ENCODE assay signal across 10 cellular contexts in the genomic region with DNA sequence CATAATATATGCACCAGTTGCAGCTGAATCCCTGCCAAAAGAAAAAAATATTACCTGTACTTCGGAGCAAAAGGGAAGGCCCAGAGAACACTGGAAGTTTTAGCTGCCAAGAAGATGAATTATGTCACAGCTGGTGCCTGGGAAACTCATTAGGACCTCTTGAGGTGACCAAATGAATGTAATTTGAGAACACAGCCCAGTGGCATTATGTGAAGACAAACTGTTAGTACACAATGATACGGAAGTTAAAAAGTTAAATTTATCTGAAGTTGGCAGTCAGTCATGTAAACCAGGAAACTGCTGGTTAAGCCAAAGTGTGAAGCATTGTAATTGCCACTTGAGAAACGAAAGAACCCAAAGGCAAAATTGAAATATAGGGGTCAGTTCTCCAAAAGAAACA.
DNase-seq lines count a peak whose midpoint lies in the region; ATAC-seq and TF ChIP-seq lines count a peak whose summit lies in the region.
"Had no signal": no experiment of that assay in that cellular context is flagged by ENCODE, and none has a peak within 500 bp of the region (broad histone marks: within the 10 kb centered on the region; RNA-seq: fewer than 3 reads in every experiment).

No MANE protein-coding gene starts in this region.

- H3K27me3 ChIP-seq in psoas muscle (ENCODE audit: insufficient read depth in 3 of 3, low read length in 2 of 3) = no peaks in the 10 kb centered on the region
- H3K27me3 ChIP-seq in GM23248 (replicated peaks; ENCODE audit: insufficient read depth) = no peaks in the 10 kb centered on the region

- no peaks in the 10 kb centered on the region for H3K79me2 ChIP-seq in GM23248 (ENCODE audit: insufficient read depth)

- H3K4me3 ChIP-seq in psoas muscle = no peak overlapping the region
- no peak overlapping the region for H3K4me3 ChIP-seq in GM23248

- H3F3A ChIP-seq in GM23248 (ENCODE audit: insufficient read depth) = no peaks in the 10 kb centered on the region

- H3K9me2 ChIP-seq in GM23248 (ENCODE audit: insufficient read depth) = no peaks in the 10 kb centered on the region

- no peaks in the 10 kb centered on the region for H4K20me1 ChIP-seq in GM23248 (ENCODE audit: insufficient read depth)

- TF ChIP-seq CTCF in psoas muscle (IDR thresholded peaks at IDR 0.05) = no peak

- peaks cover 13% of the 10 kb centered on the region for H3K4me1 ChIP-seq in psoas muscle
- H3K4me1 ChIP-seq in GM23248 (ENCODE audit: insufficient read depth) = no peaks in the 10 kb centered on the region

- H3K27ac ChIP-seq in psoas muscle (no peak overlapping the region), GM23248 (no peak overlapping the region)

- in situ Hi-C loops in KBM-7 (cut with MboI; ENCODE audit: low pct_unique_long_range_greater_than_20kb, low sequenced_read_pairs) = no loop called here
- in situ Hi-C loops in GM23248 (cut with MboI) = no loop called here

- H3K9ac ChIP-seq in GM23248 = no peak overlapping the region

- no peak overlapping the region for H3K4me2 ChIP-seq in GM23248 (ENCODE audit: unreplicated experiment)

- intact Hi-C loops in psoas muscle (cut with DNase I) = no loop called here

- WGBS in psoas muscle, 3 donors = 5 to 14% (median 9%) methylated on average over 3 of the region's 3 CpGs
- 93 to 98% methylated on average over 3 of the region's 3 CpGs for WGBS in GM23248 (ENCODE audit: low coverage in 1 of 2, low lambda C conversion rate in 2 of 2, missing lambda C conversion rate in 2 of 2), 2 experiments

- ATAC-seq in esophagus mucosa = peak; percentile 38
- ATAC-seq in psoas muscle = peak in 3 of 4 donors; percentile 48 to 64 (median 49)
- no peak for ATAC-seq in GM18517 (IDR thresholded peaks at IDR 0.05; ENCODE audit: unreplicated experiment)
- ATAC-seq: Panc1 had no signal

- DNase-seq in KBM-7 (peak; percentile 15), NCI-H510A treated with DMSO at 0.1 percent for 48 hours (lab: John Stamatoyannopoulos, UW) (peak; percentile 95), psoas muscle (no peak), GM23248 (no peak), globus pallidus (ENCODE audit: low spot score) (no peak), NCI-H82 (lab: John Stamatoyannopoulos, UW) (no peak)
- DNase-seq: caudate nucleus had no signal

- H3K9me3 ChIP-seq in psoas muscle (no peaks in the 10 kb centered on the region), GM23248 (ENCODE audit: low read depth) (no peaks in the 10 kb centered on the region)

- H3K36me3 ChIP-seq in psoas muscle (ENCODE audit: insufficient read depth in 1 of 2, low read depth in 1 of 2) = no peaks in the 10 kb centered on the region
- H3K36me3 ChIP-seq in GM23248 (ENCODE audit: low read depth) = no peaks in the 10 kb centered on the region

- no peak overlapping the region for H2AFZ ChIP-seq in GM23248

Comparison
In these comparisons a context has a peak if more than half of its experiments do, and no peak if none do; other contexts are left out.
1. DNase-seq: peak in KBM-7 (single experiment) and NCI-H510A treated with DMSO at 0.1 percent for 48 hours (single experiment); none in psoas muscle (0 of 2), GM23248 (single experiment), globus pallidus (single experiment) and NCI-H82 (single experiment).